Comparison of ENCODE assay signal across 1 cellular context in genomic region chr11:44728085-44728410, GRCh38.
TF ChIP-seq lines count a peak whose summit lies in the region.

No MANE protein-coding gene starts in this region.

TF ChIP-seq in GM23338, 12 proteins besides CTCF, POLR2A, EP300 and RAD21 (continued from another document):
- TF ChIP-seq ZNF462 (CRISPR knock-in tag; IDR thresholded peaks at IDR 0.05) (no peak), ZNF114 (CRISPR knock-in tag; IDR thresholded peaks at IDR 0.05) (no peak)
